In genomic region chr9:129150672-129151211, GRCh38 we compare ENCODE assay signal across 17 cellular contexts. TPM values are rescaled to one million over a fixed set of nuclear protein-coding genes. Genes with fewer than 3 reads are reported as not detected.
DNase-seq lines count a peak whose midpoint lies in the region; ATAC-seq, FAIRE-seq and TF ChIP-seq lines count a peak whose summit lies in the region.
"Had no signal": no experiment of that assay in that cellular context is flagged by ENCODE, and none has a peak within 500 bp of the region (broad histone marks: within the 10 kb centered on the region; RNA-seq: fewer than 3 reads in every experiment).

No MANE protein-coding gene starts in this region.

- TF ChIP-seq RAD21 in HepG2 (CRISPR knock-in tag; IDR thresholded peaks at IDR 0.05): no peak

- peaks cover 15% of the 10 kb centered on the region for H3K4me1 Mint-ChIP-seq in central memory CD8-positive, alpha-beta T cell
- peaks cover 9% of the 10 kb centered on the region for H3K4me1 Mint-ChIP-seq in progenitor cell of endocrine pancreas (ENCODE audit: low read depth)
- H3K4me1 Mint-ChIP-seq: CD14-positive monocyte had no signal

- TF ChIP-seq CTCF in HepG2 (CRISPR knock-in tag; IDR thresholded peaks at IDR 0.05) (no peak), right lobe of liver (IDR thresholded peaks at IDR 0.05) (no peak), progenitor cell of endocrine pancreas (IDR thresholded peaks at IDR 0.05; ENCODE audit: unreplicated experiment) (no peak)

- H2AFZ ChIP-seq in HepG2 (ENCODE audit: low read length): no peak overlapping the region

- H3K9me3 ChIP-seq in HepG2 (ENCODE audit: low read length): no peaks in the 10 kb centered on the region
- no peaks in the 10 kb centered on the region for H3K9me3 ChIP-seq in right lobe of liver
- H3K9me3 ChIP-seq: BLaER1 had no signal

- POLR2A ChIA-PET in HepG2 (lab: Yijun Ruan, JAX): no interaction called here

- no peaks in the 10 kb centered on the region for H3K79me2 ChIP-seq in HepG2 (ENCODE audit: insufficient read depth, low read length)

- peaks cover 3 to 5% of the 10 kb centered on the region in 2 experiments; a peak in 3 of 5 replicates for H3K36me3 ChIP-seq in HepG2 (replicated peaks in 1 of 2; ENCODE audit: control insufficient read depth in 1 of 2, insufficient read depth in 2 of 2, low read length in 2 of 2)
- H3K36me3 ChIP-seq in right lobe of liver: peaks cover 0 to 2% (median 0%) of the 10 kb centered on the region in 4 donors

- WGBS in HepG2 (ENCODE audit: low lambda C conversion rate): 99% methylated on average over 12 of the region's 18 CpGs
- WGBS in right lobe of liver (ENCODE audit: insufficient coverage, low coverage, low lambda C conversion rate, missing lambda C conversion rate): no CpG with 5 or more reads among the region's 18 CpGs

- BruUV-seq in HepG2 (replicated peaks; lab: Mats Ljungman, UMichigan): no TSS peak

- no peak overlapping the region for H3K27ac ChIP-seq in HepG2 (ENCODE audit: extremely low read length, insufficient read depth, low read length)
- H3K27ac ChIP-seq in right lobe of liver: no peak overlapping the region
- H3K27ac ChIP-seq: BLaER1 had no signal

- H3K27me3 ChIP-seq in HepG2 (ENCODE audit: control insufficient read depth in 1 of 2, insufficient read depth in 2 of 2, low read length in 2 of 2) (no peaks in the 10 kb centered on the region), right lobe of liver (no peaks in the 10 kb centered on the region)
- H3K27me3 ChIP-seq: BLaER1 had no signal

- TF ChIP-seq EP300 in HepG2 (IDR thresholded peaks at IDR 0.05; ENCODE audit: low read depth in 2 of 2, low read length in 2 of 2): no peak
- no peak for TF ChIP-seq EP300 in HepG2 (CRISPR knock-in tag; IDR thresholded peaks at IDR 0.05; ENCODE audit: borderline replicate concordance)

- CTCF ChIA-PET in HepG2 (lab: Yijun Ruan, JAX; ENCODE audit: low intra/inter-chr PET ratio, low total read pairs): no interaction called here

- H3K36me3 Mint-ChIP-seq in central memory CD8-positive, alpha-beta T cell (ENCODE audit: insufficient read depth): peaks cover 3% of the 10 kb centered on the region
- H3K36me3 Mint-ChIP-seq in progenitor cell of endocrine pancreas (ENCODE audit: insufficient read depth): peaks cover 8% of the 10 kb centered on the region

- peak overlapping the region; percentile 46 for H3K27ac Mint-ChIP-seq in central memory CD8-positive, alpha-beta T cell (ENCODE audit: low read depth)
- H3K27ac Mint-ChIP-seq in progenitor cell of endocrine pancreas: peak overlapping the region; percentile 74

- H4K20me1 ChIP-seq in HepG2 (ENCODE audit: insufficient read depth, low read length): no peaks in the 10 kb centered on the region
- H4K20me1 ChIP-seq: BLaER1 had no signal

- no peak for ATAC-seq in HepG2
- no peak for ATAC-seq in right lobe of liver
- no peak for ATAC-seq in central memory CD8-positive, alpha-beta T cell (replicated peaks; ENCODE audit: extremely low read depth, poor library complexity, severe bottlenecking)

- H3K27me3 Mint-ChIP-seq in central memory CD8-positive, alpha-beta T cell: no peaks in the 10 kb centered on the region
- no peaks in the 10 kb centered on the region for H3K27me3 Mint-ChIP-seq in progenitor cell of endocrine pancreas
- H3K27me3 Mint-ChIP-seq: CD4-positive, alpha-beta memory T cell had no signal

- no peaks in the 10 kb centered on the region for H3K9me3 Mint-ChIP-seq in central memory CD8-positive, alpha-beta T cell
- H3K9me3 Mint-ChIP-seq in progenitor cell of endocrine pancreas (ENCODE audit: low read depth): no peaks in the 10 kb centered on the region
- H3K9me3 Mint-ChIP-seq: CD4-positive, alpha-beta memory T cell had no signal

- H3K4me3 Mint-ChIP-seq in central memory CD8-positive, alpha-beta T cell: no peak overlapping the region
- H3K4me3 Mint-ChIP-seq in progenitor cell of endocrine pancreas (ENCODE audit: low read depth): no peak overlapping the region
- H3K4me3 Mint-ChIP-seq: CD14-positive monocyte; CD4-positive, alpha-beta memory T cell had no signal

- H3K4me1 ChIP-seq in HepG2 (ENCODE audit: insufficient read depth, low read length) (peaks cover 6% of the 10 kb centered on the region), right lobe of liver (no peaks in the 10 kb centered on the region)

- no peak overlapping the region for H3K9ac ChIP-seq in HepG2 (ENCODE audit: insufficient read depth, low read depth, low read length)
- H3K9ac ChIP-seq: BLaER1 had no signal

- in situ Hi-C loops in HepG2 (cut with HindIII; ENCODE audit: extremely low pct_ligation_motif_present, low pct_unique_long_range_greater_than_20kb): no loop called here

- H3K4me3 ChIP-seq in HepG2 (replicated peaks in 1 of 3; ENCODE audit: insufficient read depth in 1 of 3, low read depth in 2 of 3, low read length in 3 of 3): no peak overlapping the region
- no peak overlapping the region for H3K4me3 ChIP-seq in right lobe of liver
- H3K4me3 ChIP-seq: BLaER1 had no signal

- DNase-seq in HepG2 (ENCODE audit: low spot score) (no peak), right lobe of liver (no peak), progenitor cell of endocrine pancreas (ENCODE audit: low spot score, unreplicated experiment) (no peak), NCI-H1694 treated with DMSO at 0.1 percent for 48 hours (lab: John Stamatoyannopoulos, UW) (no peak), HTR-8/SVneo (ENCODE audit: insufficient read length, low spot score) (no peak), NCI-H526 treated with DMSO at 0.1 percent for 48 hours (lab: John Stamatoyannopoulos, UW) (no peak)
- DNase-seq in central memory CD8-positive, alpha-beta T cell (ENCODE audit: low spot score in 2 of 2): no peak
- DNase-seq: 8988T; CD4-positive, alpha-beta memory T cell; DMS153; DMS79; GDM1; GOT3; H7 had no signal

- intact Hi-C loops in HepG2 (cut with micrococcal nuclease; ENCODE audit: unreplicated experiment): no loop called here
- intact Hi-C loops in right lobe of liver (cut with DNase I): loop anchor here in 1 of 2 donors (10.0 kb wide), 1 partner anchor 464 kb away; no protein-coding TSS in a partner anchor

- TF ChIP-seq POLR2A in HepG2 (IDR thresholded peaks at IDR 0.05; ENCODE audit: insufficient read depth in 1 of 2, low read depth in 2 of 2, low read length in 2 of 2): no peak
- TF ChIP-seq POLR2A in right lobe of liver (IDR thresholded peaks at IDR 0.05): no peak

- H3K4me2 ChIP-seq in HepG2 (ENCODE audit: low read depth, low read length): no peak overlapping the region
- H3K4me2 ChIP-seq: BLaER1 had no signal

- FAIRE-seq in HepG2 (lab: Jason Lieb, UNC): no peak
- FAIRE-seq in HTR-8/SVneo (lab: Jason Lieb, UNC): no peak

RNA-seq across cellular contexts. Expression of gene IER5L, which starts 27.3 kb away (rescaled TPM):
- total RNA-seq in HepG2 (2016; rRNA removed; fragmentation: Illumina TruSeq; extraction: Trizol) (2.5 and 3.3 TPM in 2 replicates), right lobe of liver (10 to 100 TPM in 3 of 6 experiments, 1 to 10 TPM in 3; 2.7 to 19.8 (median 7.8) TPM), progenitor cell of endocrine pancreas (21.8 and 22.6 TPM in 2 replicates)
- 2.4 and 2.5 TPM in 2 replicates for total RNA-seq in HepG2 (2016; cell fraction: cytosol; rRNA removed; fragmentation: Illumina TruSeq; extraction: Trizol; ENCODE audit: low read depth)
- 2.6 and 3.2 TPM in 2 replicates for total RNA-seq in HepG2 (2016; cell fraction: insoluble cytoplasmic fraction; rRNA removed; fragmentation: Illumina TruSeq; extraction: Trizol)
- 2.0 and 2.7 TPM in 2 replicates for total RNA-seq in HepG2 (2016; cell fraction: membrane; rRNA removed; fragmentation: Illumina TruSeq; extraction: Trizol)
- 0.84 and 1.2 TPM in 2 replicates for total RNA-seq in HepG2 (2016; cell fraction: nucleus; rRNA removed; fragmentation: Illumina TruSeq; extraction: Trizol)
- polyA plus RNA-seq in HepG2 (2011; rRNA removed): 1.8 and 3.6 TPM in 2 replicates
- 2.1 and 3.1 TPM in 2 replicates for polyA plus RNA-seq in HepG2 (2011; cell fraction: cytosol; rRNA removed)
- 4.4 and 4.5 TPM in 2 replicates for polyA plus RNA-seq in HepG2 (2011; cell fraction: nucleus; rRNA removed)
- 1.5 and 2.6 TPM in 2 replicates for polyA plus RNA-seq in HepG2 (2012)
- 0.59 and 0.61 TPM in 2 replicates for polyA plus RNA-seq in HepG2 (2016; cell fraction: cytosol; fragmentation: Illumina TruSeq; extraction: Trizol; ENCODE audit: low read depth)
- 2.2 and 2.5 TPM in 2 replicates for polyA plus RNA-seq in HepG2 (2016; cell fraction: insoluble cytoplasmic fraction; fragmentation: Illumina TruSeq; extraction: Trizol; ENCODE audit: low read depth)
- polyA plus RNA-seq in HepG2 (2016; cell fraction: membrane; fragmentation: Illumina TruSeq; extraction: Trizol; ENCODE audit: low read depth): 0.52 and 0.74 TPM in 2 replicates
- polyA plus RNA-seq in HepG2 (2016; cell fraction: nucleus; fragmentation: Illumina TruSeq; extraction: Trizol; ENCODE audit: insufficient read depth, low read depth): 1.3 and 2.1 TPM in 2 replicates
- polyA minus RNA-seq in HepG2 (2011; rRNA and poly(A)+ RNA removed; ENCODE audit: low replicate concordance): 5.5 and 12.0 TPM in 2 replicates
- polyA minus RNA-seq in HepG2 (2011; cell fraction: cytosol; rRNA and poly(A)+ RNA removed): 5.6 and 6.2 TPM in 2 replicates
- polyA minus RNA-seq in HepG2 (2011; cell fraction: nucleus; rRNA and poly(A)+ RNA removed): 1.2 and 1.9 TPM in 2 replicates
- total RNA-seq: Daoy had no signal

RNA-seq across cellular contexts. Expression of gene PTPA, which starts 39.5 kb away (rescaled TPM):
- total RNA-seq in HepG2 (2016; rRNA removed; fragmentation: Illumina TruSeq; extraction: Trizol): 105 and 109 TPM in 2 replicates
- total RNA-seq in HepG2 (2016; cell fraction: cytosol; rRNA removed; fragmentation: Illumina TruSeq; extraction: Trizol; ENCODE audit: low read depth): 13.7 and 14.3 TPM in 2 replicates
- total RNA-seq in HepG2 (2016; cell fraction: insoluble cytoplasmic fraction; rRNA removed; fragmentation: Illumina TruSeq; extraction: Trizol): 107 and 108 TPM in 2 replicates
- 42.5 and 49.9 TPM in 2 replicates for total RNA-seq in HepG2 (2016; cell fraction: membrane; rRNA removed; fragmentation: Illumina TruSeq; extraction: Trizol)
- 57.5 and 66.5 TPM in 2 replicates for total RNA-seq in HepG2 (2016; cell fraction: nucleus; rRNA removed; fragmentation: Illumina TruSeq; extraction: Trizol)
- polyA plus RNA-seq in HepG2 (2011; rRNA removed): 79.3 and 86.0 TPM in 2 replicates
- polyA plus RNA-seq in HepG2 (2011; cell fraction: cytosol; rRNA removed): 78.6 and 93.8 TPM in 2 replicates
- polyA plus RNA-seq in HepG2 (2011; cell fraction: nucleus; rRNA removed): 64.7 and 73.4 TPM in 2 replicates
- polyA plus RNA-seq in HepG2 (2012): 58.7 and 58.8 TPM in 2 replicates
- polyA plus RNA-seq in HepG2 (2016; cell fraction: cytosol; fragmentation: Illumina TruSeq; extraction: Trizol; ENCODE audit: low read depth): 12.7 and 14.2 TPM in 2 replicates
- polyA plus RNA-seq in HepG2 (2016; cell fraction: insoluble cytoplasmic fraction; fragmentation: Illumina TruSeq; extraction: Trizol; ENCODE audit: low read depth): 95.6 and 101 TPM in 2 replicates
- 35.2 and 36.7 TPM in 2 replicates for polyA plus RNA-seq in HepG2 (2016; cell fraction: membrane; fragmentation: Illumina TruSeq; extraction: Trizol; ENCODE audit: low read depth)
- 80.4 and 88.7 TPM in 2 replicates for polyA plus RNA-seq in HepG2 (2016; cell fraction: nucleus; fragmentation: Illumina TruSeq; extraction: Trizol; ENCODE audit: insufficient read depth, low read depth)
- 104 and 215 TPM in 2 replicates for polyA minus RNA-seq in HepG2 (2011; rRNA and poly(A)+ RNA removed; ENCODE audit: low replicate concordance)
- 57.5 and 58.2 TPM in 2 replicates for polyA minus RNA-seq in HepG2 (2011; cell fraction: cytosol; rRNA and poly(A)+ RNA removed)
- 32.4 and 34.9 TPM in 2 replicates for polyA minus RNA-seq in HepG2 (2011; cell fraction: nucleus; rRNA and poly(A)+ RNA removed)
- 100 to 1,000 TPM in 1 of 6 experiments, 10 to 100 TPM in 5; 55.4 to 123 (median 62.0) TPM for total RNA-seq in right lobe of liver
- total RNA-seq in progenitor cell of endocrine pancreas: 135 and 145 TPM in 2 replicates

RNA-seq across cellular contexts. Expression of gene CRAT, which starts 40.1 kb away (rescaled TPM):
- total RNA-seq in HepG2 (2016; rRNA removed; fragmentation: Illumina TruSeq; extraction: Trizol) (26.6 and 29.3 TPM in 2 replicates), right lobe of liver (100 to 1,000 TPM in 4 of 6 experiments, 10 to 100 TPM in 2; 86.1 to 146 (median 104) TPM), progenitor cell of endocrine pancreas (19.0 and 20.5 TPM in 2 replicates)
- 13.7 and 20.3 TPM in 2 replicates for total RNA-seq in HepG2 (2016; cell fraction: cytosol; rRNA removed; fragmentation: Illumina TruSeq; extraction: Trizol; ENCODE audit: low read depth)
- 24.5 and 28.0 TPM in 2 replicates for total RNA-seq in HepG2 (2016; cell fraction: insoluble cytoplasmic fraction; rRNA removed; fragmentation: Illumina TruSeq; extraction: Trizol)
- total RNA-seq in HepG2 (2016; cell fraction: membrane; rRNA removed; fragmentation: Illumina TruSeq; extraction: Trizol): 27.1 and 32.0 TPM in 2 replicates
- 17.6 and 18.1 TPM in 2 replicates for total RNA-seq in HepG2 (2016; cell fraction: nucleus; rRNA removed; fragmentation: Illumina TruSeq; extraction: Trizol)
- 26.1 and 31.1 TPM in 2 replicates for polyA plus RNA-seq in HepG2 (2011; rRNA removed)
- 21.4 and 24.4 TPM in 2 replicates for polyA plus RNA-seq in HepG2 (2011; cell fraction: cytosol; rRNA removed)
- 62.4 and 63.9 TPM in 2 replicates for polyA plus RNA-seq in HepG2 (2011; cell fraction: nucleus; rRNA removed)
- 32.3 and 32.7 TPM in 2 replicates for polyA plus RNA-seq in HepG2 (2012)
- polyA plus RNA-seq in HepG2 (2016; cell fraction: cytosol; fragmentation: Illumina TruSeq; extraction: Trizol; ENCODE audit: low read depth): 18.5 and 23.3 TPM in 2 replicates
- 27.2 and 34.4 TPM in 2 replicates for polyA plus RNA-seq in HepG2 (2016; cell fraction: insoluble cytoplasmic fraction; fragmentation: Illumina TruSeq; extraction: Trizol; ENCODE audit: low read depth)
- polyA plus RNA-seq in HepG2 (2016; cell fraction: membrane; fragmentation: Illumina TruSeq; extraction: Trizol; ENCODE audit: low read depth): 26.8 and 32.7 TPM in 2 replicates
- polyA plus RNA-seq in HepG2 (2016; cell fraction: nucleus; fragmentation: Illumina TruSeq; extraction: Trizol; ENCODE audit: insufficient read depth, low read depth): 29.5 and 29.9 TPM in 2 replicates
- 7.1 and 60.6 TPM in 2 replicates for polyA minus RNA-seq in HepG2 (2011; rRNA and poly(A)+ RNA removed; ENCODE audit: low replicate concordance)
- polyA minus RNA-seq in HepG2 (2011; cell fraction: cytosol; rRNA and poly(A)+ RNA removed): 24.5 and 25.6 TPM in 2 replicates
- 11.7 and 16.0 TPM in 2 replicates for polyA minus RNA-seq in HepG2 (2011; cell fraction: nucleus; rRNA and poly(A)+ RNA removed)
